Comparison of ENCODE assay signal across 30 cellular contexts in genomic region chr17:14200354-14200753, GRCh38. TPM values are rescaled to one million over a fixed set of nuclear protein-coding genes. Genes with fewer than 3 reads are reported as not detected.
DNase-seq lines count a peak whose midpoint lies in the region; ATAC-seq and TF ChIP-seq lines count a peak whose summit lies in the region.
"Had no signal": no experiment of that assay in that cellular context is flagged by ENCODE, and none has a peak within 500 bp of the region (broad histone marks: within the 10 kb centered on the region; RNA-seq: fewer than 3 reads in every experiment).

No MANE protein-coding gene starts in this region.

- H3K27ac ChIP-seq in CD8-positive, alpha-beta memory T cell (ENCODE audit: low read depth, low read length): no peak overlapping the region
- H3K27ac ChIP-seq: ascending aorta, gastroesophageal sphincter, GM23248, prostate gland, thoracic aorta had no signal

- POLR2A ChIA-PET in activated CD4-positive, alpha-beta T cell treated with anti-CD3 and anti-CD28 coated beads for 36 hours (lab: Charles Lee): no interaction called here
- POLR2A ChIA-PET in CD8-positive, alpha-beta memory T cell (lab: Charles Lee): interaction anchor here (0.6 to 1.8 kb wide), 2 partner anchors 101 to 1182 kb away, joined by 3 to 9 read pairs; partner anchors contain the start of gene HS3ST3B1

- intact Hi-C loops in activated CD4-positive, alpha-beta T cell treated with anti-CD3 and anti-CD28 coated beads for 36 hours (cut with DNase I, micrococcal nuclease): loop anchor here in 1 of 2 experiments (2.0 to 5.0 kb wide), 3 partner anchors 82 to 617 kb away; no protein-coding TSS in a partner anchor

- H3K4me3 Mint-ChIP-seq in activated CD4-positive, alpha-beta T cell treated with anti-CD3 and anti-CD28 coated beads for 36 hours: no peak overlapping the region
- peak overlapping the region in 6 of 7 donors; percentile 30 to 87 (median 74) for H3K4me3 Mint-ChIP-seq in CD8-positive, alpha-beta memory T cell
- no peak overlapping the region for H3K4me3 Mint-ChIP-seq in activated naive CD8-positive, alpha-beta T cell treated with anti-CD3 and anti-CD28 coated beads, Interleukin-2, amount 50 U/mL, for 24 hours
- no peak overlapping the region for H3K4me3 Mint-ChIP-seq in neural crest cell
- H3K4me3 Mint-ChIP-seq: HFFc6; stimulated activated naive B cell treated with anti-CD40 and anti-IgM and Interleukin-4, amounts not matched to agents 10 μg/mL and 1 μg/mL and 100 μg/mL, for 72 hours had no signal

- H3K36me3 ChIP-seq in CD8-positive, alpha-beta memory T cell (ENCODE audit: insufficient read depth, low read length): no peaks in the 10 kb centered on the region
- H3K36me3 ChIP-seq: BE2C, prostate gland, thoracic aorta had no signal

- no peaks in the 10 kb centered on the region for H3K9me3 ChIP-seq in CD8-positive, alpha-beta memory T cell (ENCODE audit: low read length)
- H3K9me3 ChIP-seq: ascending aorta, BE2C, esophagus muscularis mucosa, gastroesophageal sphincter, Peyer's patch, prostate gland, thoracic aorta had no signal

- no peaks in the 10 kb centered on the region for H3K27me3 Mint-ChIP-seq in activated CD4-positive, alpha-beta T cell treated with anti-CD3 and anti-CD28 coated beads for 36 hours
- no peaks in the 10 kb centered on the region for H3K27me3 Mint-ChIP-seq in CD8-positive, alpha-beta memory T cell
- H3K27me3 Mint-ChIP-seq in activated naive CD8-positive, alpha-beta T cell treated with anti-CD3 and anti-CD28 coated beads, Interleukin-2, amount 50 U/mL, for 24 hours: no peaks in the 10 kb centered on the region
- H3K27me3 Mint-ChIP-seq in neural crest cell (ENCODE audit: low read depth): no peaks in the 10 kb centered on the region

- H3K27ac Mint-ChIP-seq in activated CD4-positive, alpha-beta T cell treated with anti-CD3 and anti-CD28 coated beads for 36 hours: peak overlapping the region; percentile 94
- H3K27ac Mint-ChIP-seq in CD8-positive, alpha-beta memory T cell: peak overlapping the region; percentile 74 to 99 (median 94)
- peak overlapping the region; percentile 33 for H3K27ac Mint-ChIP-seq in activated naive CD8-positive, alpha-beta T cell treated with anti-CD3 and anti-CD28 coated beads, Interleukin-2, amount 50 U/mL, for 24 hours
- peak overlapping the region; percentile 43 for H3K27ac Mint-ChIP-seq in neural crest cell (ENCODE audit: unreplicated experiment)
- H3K27ac Mint-ChIP-seq: HFFc6; stimulated activated naive B cell treated with anti-CD40 and anti-IgM and Interleukin-4, amounts not matched to agents 10 μg/mL and 1 μg/mL and 100 μg/mL, for 72 hours had no signal

- TF ChIP-seq CTCF in neural crest cell (conservative IDR thresholded peaks at IDR 0.05): no peak

- no peaks in the 10 kb centered on the region for H3K9me3 Mint-ChIP-seq in activated CD4-positive, alpha-beta T cell treated with anti-CD3 and anti-CD28 coated beads for 36 hours (ENCODE audit: low read depth)
- no peaks in the 10 kb centered on the region for H3K9me3 Mint-ChIP-seq in CD8-positive, alpha-beta memory T cell
- no peaks in the 10 kb centered on the region for H3K9me3 Mint-ChIP-seq in activated naive CD8-positive, alpha-beta T cell treated with anti-CD3 and anti-CD28 coated beads, Interleukin-2, amount 50 U/mL, for 24 hours
- no peaks in the 10 kb centered on the region for H3K9me3 Mint-ChIP-seq in neural crest cell
- H3K9me3 Mint-ChIP-seq: HFFc6; stimulated activated naive B cell treated with anti-CD40 and anti-IgM and Interleukin-4, amounts not matched to agents 10 μg/mL and 1 μg/mL and 100 μg/mL, for 72 hours had no signal

- no peak for DNase-seq in activated CD4-positive, alpha-beta T cell treated with anti-CD3 and anti-CD28 coated beads for 36 hours
- DNase-seq in activated CD4-positive, alpha-beta T cell treated with anti-CD3 and anti-CD28 coated beads for 1 hour: no peak
- no peak for DNase-seq in CD8-positive, alpha-beta memory T cell
- DNase-seq in activated naive CD8-positive, alpha-beta T cell treated with anti-CD3 and anti-CD28 coated beads, Interleukin-2, amount 50 U/mL, for 24 hours: no peak
- DNase-seq in neural crest cell (ENCODE audit: low read depth, low spot score) (no peak), anterior cingulate cortex (lab: John Stamatoyannopoulos, UW) (no peak)
- DNase-seq: BE2C; effector CD8-positive, alpha-beta T cell; GM23248; HFFc6; hypothalamus; KG1; midbrain; NCI-H1694; NCI-H2171 treated with DMSO at 0.1 percent for 48 hours; NCI-H524 treated with DMSO at 0.1 percent for 48 hours; stimulated activated naive B cell treated with anti-CD40 and anti-IgM and Interleukin-4, amounts not matched to agents 10 μg/mL and 1 μg/mL and 100 μg/mL, for 72 hours had no signal

- no peaks in the 10 kb centered on the region for H3K27me3 ChIP-seq in CD8-positive, alpha-beta memory T cell (ENCODE audit: insufficient read depth, low read length, poor library complexity, severe bottlenecking)
- H3K27me3 ChIP-seq: ascending aorta, BE2C, esophagus muscularis mucosa, gastroesophageal sphincter, Peyer's patch had no signal

- peaks cover 42% of the 10 kb centered on the region for H3K36me3 Mint-ChIP-seq in activated CD4-positive, alpha-beta T cell treated with anti-CD3 and anti-CD28 coated beads for 36 hours (ENCODE audit: low read depth)
- H3K36me3 Mint-ChIP-seq in CD8-positive, alpha-beta memory T cell: peaks cover 0 to 3% (median 1%) of the 10 kb centered on the region in 3 donors
- H3K36me3 Mint-ChIP-seq in activated naive CD8-positive, alpha-beta T cell treated with anti-CD3 and anti-CD28 coated beads, Interleukin-2, amount 50 U/mL, for 24 hours (ENCODE audit: low read depth): peaks cover 40% of the 10 kb centered on the region
- H3K36me3 Mint-ChIP-seq in neural crest cell (ENCODE audit: low read depth): peaks cover 17% of the 10 kb centered on the region

- ATAC-seq in activated CD4-positive, alpha-beta T cell treated with anti-CD3 and anti-CD28 coated beads for 36 hours: no peak
- no peak for ATAC-seq in activated naive CD8-positive, alpha-beta T cell treated with anti-CD3 and anti-CD28 coated beads, Interleukin-2, amount 50 U/mL, for 24 hours
- ATAC-seq in GM21825 (IDR thresholded peaks at IDR 0.05; ENCODE audit: unreplicated experiment) (no peak), GM18505 (IDR thresholded peaks at IDR 0.05; ENCODE audit: unreplicated experiment) (no peak)
- ATAC-seq: gastroesophageal sphincter; stimulated activated naive B cell treated with anti-CD40 and anti-IgM and Interleukin-4, amounts not matched to agents 10 μg/mL and 1 μg/mL and 100 μg/mL, for 72 hours had no signal

- TF ChIP-seq POLR2A in GM18505 (IDR thresholded peaks at IDR 0.05; ENCODE audit: borderline replicate concordance, extremely low read depth, insufficient read depth, insufficient read length): no peak

- H3K4me1 Mint-ChIP-seq in activated CD4-positive, alpha-beta T cell treated with anti-CD3 and anti-CD28 coated beads for 36 hours: peaks cover 100% of the 10 kb centered on the region
- H3K4me1 Mint-ChIP-seq in CD8-positive, alpha-beta memory T cell: peaks cover 97 to 100% (median 100%) of the 10 kb centered on the region in 3 donors
- peaks cover 99% of the 10 kb centered on the region for H3K4me1 Mint-ChIP-seq in activated naive CD8-positive, alpha-beta T cell treated with anti-CD3 and anti-CD28 coated beads, Interleukin-2, amount 50 U/mL, for 24 hours
- H3K4me1 Mint-ChIP-seq in neural crest cell: peaks cover 29% of the 10 kb centered on the region

- peak overlapping the region; percentile 25 for H3K4me3 ChIP-seq in CD8-positive, alpha-beta memory T cell (ENCODE audit: low read length)
- H3K4me3 ChIP-seq: ascending aorta, esophagus muscularis mucosa, gastroesophageal sphincter, GM23248, Peyer's patch, prostate gland, thoracic aorta had no signal

- peaks cover 99% of the 10 kb centered on the region for H3K4me1 ChIP-seq in CD8-positive, alpha-beta memory T cell (ENCODE audit: insufficient read depth, low read length)
- H3K4me1 ChIP-seq: ascending aorta, BE2C, gastroesophageal sphincter, prostate gland had no signal

- CTCF ChIA-PET in activated CD4-positive, alpha-beta T cell treated with anti-CD3 and anti-CD28 coated beads for 36 hours (lab: Charles Lee): no interaction called here
- CTCF ChIA-PET in CD8-positive, alpha-beta memory T cell (lab: Charles Lee): interaction anchor here (1.6 kb wide), 1 partner anchor 101 kb away, joined by 6 read pairs; the partner anchor contains the start of gene HS3ST3B1

RNA-seq across cellular contexts. Expression of gene CDRT15, which starts 36.3 kb away (rescaled TPM):
- not detected for total RNA-seq in activated CD4-positive, alpha-beta T cell treated with anti-CD3 and anti-CD28 coated beads for 36 hours
- not detected for total RNA-seq in CD8-positive, alpha-beta memory T cell
- polyA plus RNA-seq in CD8-positive, alpha-beta memory T cell: not detected
- not detected in 2 replicates for total RNA-seq in neural crest cell
- total RNA-seq: ascending aorta, chondrocyte, Daoy, esophagus muscularis mucosa, gastroesophageal sphincter, GM23248, HFFc6, HT1080, liver, Peyer's patch, prostate gland, thoracic aorta had no signal
- polyA plus RNA-seq: GM23248, neural cell had no signal

Comparison
In these comparisons a context has a peak if more than half of its experiments do, and no peak if none do; other contexts are left out.
1. H3K27ac Mint-ChIP-seq: peak in every context shown above with its lines; median percentile 94 in CD8-positive, alpha-beta memory T cell; 94 in activated CD4-positive, alpha-beta T cell treated with anti-CD3 and anti-CD28 coated beads for 36 hours; 43 in neural crest cell; 33 in activated naive CD8-positive, alpha-beta T cell treated with anti-CD3 and anti-CD28 coated beads, Interleukin-2, amount 50 U/mL, for 24 hours.
2. H3K4me3 Mint-ChIP-seq: peak in CD8-positive, alpha-beta memory T cell (6 of 7); none in activated CD4-positive, alpha-beta T cell treated with anti-CD3 and anti-CD28 coated beads for 36 hours (single experiment), activated naive CD8-positive, alpha-beta T cell treated with anti-CD3 and anti-CD28 coated beads, Interleukin-2, amount 50 U/mL, for 24 hours (single experiment) and neural crest cell (single experiment).